In the genomic region with DNA sequence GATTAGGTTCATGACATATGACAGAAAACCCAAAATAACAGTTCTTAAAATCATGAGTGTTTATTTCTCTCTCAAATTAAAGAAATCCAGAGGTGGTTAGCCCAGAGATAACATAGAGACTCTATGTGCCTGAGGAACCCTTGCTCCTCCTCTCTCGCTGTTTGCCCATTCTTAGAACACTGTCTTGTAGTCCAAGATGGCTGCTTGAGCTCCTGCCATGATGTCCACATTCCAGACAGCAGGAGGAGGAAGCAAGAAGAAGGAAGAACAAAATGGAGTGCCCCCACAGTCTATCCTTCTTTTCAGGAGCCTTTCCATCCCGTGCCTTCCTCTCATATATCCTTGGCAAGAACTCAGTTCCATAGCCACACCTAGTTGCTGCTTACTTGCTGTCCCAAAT, we compare ENCODE assay signal across 20 cellular contexts. TPM values are rescaled to one million over a fixed set of nuclear protein-coding genes. Genes with fewer than 3 reads are reported as not detected.
"Had no signal": no experiment of that assay in that cellular context is flagged by ENCODE, and none has a peak within 500 bp of the region (broad histone marks: within the 10 kb centered on the region; RNA-seq: fewer than 3 reads in every experiment).

No MANE protein-coding gene starts in this region.

- H3K36me3 ChIP-seq: lower lobe of right lung, neural progenitor cell, prostate gland, right atrium auricular region, stomach, thoracic aorta, tibial nerve, upper lobe of left lung had no signal

- H3K4me3 Mint-ChIP-seq: immature natural killer cell; naive B cell; natural killer cell treated with Interleukin-12 subunit alpha and Interleukin-12 subunit beta and Interleukin-15 and Interleukin-18, amount 100 ng/mL, for 72 hours; neural progenitor cell; stimulated activated effector memory CD8-positive, alpha-beta T cell treated with anti-CD3 and anti-CD28 coated beads, Interleukin-12 subunit alpha, Interleukin-12 subunit beta, amount 100 ng/mL, for 72 hours had no signal

- H3K4me3 ChIP-seq: dorsolateral prefrontal cortex, lower lobe of right lung, mucosa of descending colon, neural progenitor cell, prostate gland, right atrium auricular region, stomach, thoracic aorta, tibial nerve, upper lobe of left lung had no signal

- H3K4me2 ChIP-seq: neural progenitor cell had no signal

- H3K9me3 Mint-ChIP-seq: immature natural killer cell; naive B cell; natural killer cell treated with Interleukin-12 subunit alpha and Interleukin-12 subunit beta and Interleukin-15 and Interleukin-18, amount 100 ng/mL, for 72 hours; neural progenitor cell; stimulated activated effector memory CD8-positive, alpha-beta T cell treated with anti-CD3 and anti-CD28 coated beads, Interleukin-12 subunit alpha, Interleukin-12 subunit beta, amount 100 ng/mL, for 72 hours had no signal

- H3K9me3 ChIP-seq: lower lobe of right lung, mucosa of descending colon, prostate gland, right atrium auricular region, stomach, thoracic aorta, tibial nerve, upper lobe of left lung had no signal

- H3K4me1 ChIP-seq: lower lobe of right lung, neural progenitor cell, prostate gland, stomach, tibial nerve, upper lobe of left lung had no signal

- H3K27me3 ChIP-seq: dorsolateral prefrontal cortex, neural progenitor cell, right atrium auricular region, tibial nerve, upper lobe of left lung had no signal

- H3K36me3 Mint-ChIP-seq: immature natural killer cell; naive B cell; natural killer cell treated with Interleukin-12 subunit alpha and Interleukin-12 subunit beta and Interleukin-15 and Interleukin-18, amount 100 ng/mL, for 72 hours; neural progenitor cell; stimulated activated effector memory CD8-positive, alpha-beta T cell treated with anti-CD3 and anti-CD28 coated beads, Interleukin-12 subunit alpha, Interleukin-12 subunit beta, amount 100 ng/mL, for 72 hours had no signal

- DNase-seq: effector CD4-positive, alpha-beta T cell; immature natural killer cell; left ventricle myocardium superior; lower lobe of right lung; mucosa of descending colon; naive B cell; stimulated activated CD4-positive, alpha-beta T cell treated with anti-CD3 and anti-CD28 coated beads, Interleukin-2, amount 100 ng/mL, for 24 hours; stimulated activated CD4-positive, alpha-beta T cell treated with anti-CD3 and anti-CD28 coated beads, Interleukin-4, amount 100 ng/mL, for 24 hours; stimulated activated naive CD4-positive, alpha-beta T cell treated with Interleukin-2 at 50 U/mL for 16 hours; stomach; upper lobe of left lung had no signal

- H2AFZ ChIP-seq: neural progenitor cell had no signal

- H3K27ac Mint-ChIP-seq: immature natural killer cell; naive B cell; natural killer cell treated with Interleukin-12 subunit alpha and Interleukin-12 subunit beta and Interleukin-15 and Interleukin-18, amount 100 ng/mL, for 72 hours; neural progenitor cell; stimulated activated effector memory CD8-positive, alpha-beta T cell treated with anti-CD3 and anti-CD28 coated beads, Interleukin-12 subunit alpha, Interleukin-12 subunit beta, amount 100 ng/mL, for 72 hours had no signal

- H3K4me1 Mint-ChIP-seq: naive B cell; stimulated activated effector memory CD8-positive, alpha-beta T cell treated with anti-CD3 and anti-CD28 coated beads, Interleukin-12 subunit alpha, Interleukin-12 subunit beta, amount 100 ng/mL, for 72 hours had no signal

- H3K27ac ChIP-seq: lower lobe of right lung, neural progenitor cell, prostate gland, right atrium auricular region, stomach, thoracic aorta, tibial nerve, upper lobe of left lung had no signal

RNA-seq across cellular contexts. Expression of a gene that starts 13.9 kb away (rescaled TPM):
- total RNA-seq: fibroblast of villous mesenchyme, lower lobe of right lung, tibial nerve had no signal
- polyA plus RNA-seq: immature natural killer cell had no signal
